In the genomic region with DNA sequence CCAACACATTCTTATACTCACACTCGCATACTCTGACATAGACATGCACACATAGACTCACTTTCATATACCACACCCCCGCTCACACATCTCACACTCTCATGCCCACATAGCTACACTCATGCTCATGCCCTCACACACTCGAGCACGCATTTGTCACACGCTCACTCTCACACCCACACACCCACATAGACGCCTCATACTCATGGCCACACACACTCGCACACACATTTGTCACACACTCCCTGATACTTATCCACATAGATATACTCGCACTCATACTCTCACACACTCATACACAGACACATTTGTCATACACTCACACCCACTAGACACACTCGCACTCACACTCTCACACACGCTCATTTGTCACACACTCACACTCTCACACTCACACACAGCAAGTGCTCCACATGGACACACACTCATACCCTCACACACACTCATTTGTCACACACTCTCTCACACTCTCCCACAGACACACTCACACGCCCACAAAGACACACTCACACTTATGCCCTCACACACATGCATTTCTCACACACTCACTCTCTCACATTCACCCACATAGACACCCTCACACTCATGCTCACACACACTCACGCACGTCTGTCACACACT, we compare ENCODE assay signal across 19 cellular contexts. TPM values are rescaled to one million over a fixed set of nuclear protein-coding genes. Genes with fewer than 3 reads are reported as not detected.
DNase-seq lines count a peak whose midpoint lies in the region; ATAC-seq, FAIRE-seq and TF ChIP-seq lines count a peak whose summit lies in the region.
"Had no signal": no experiment of that assay in that cellular context is flagged by ENCODE, and none has a peak within 500 bp of the region (broad histone marks: within the 10 kb centered on the region; RNA-seq: fewer than 3 reads in every experiment).

No MANE protein-coding gene starts in this region.

- CTCF ChIA-PET in HEK293 (lab: Yijun Ruan, JAX), result no interaction called here
- CTCF ChIA-PET in GM12878 (lab: Yijun Ruan, JAX), result no interaction called here
- CTCF ChIA-PET in naive thymus-derived CD4-positive, alpha-beta T cell (lab: Charles Lee), result no interaction called here

- no TSS peak for BruUV-seq in GM12878 (replicated peaks; lab: Mats Ljungman, UMichigan)

- TF ChIP-seq CTCF in HEK293 (tag by site-specific recombination; IDR thresholded peaks at IDR 0.05) (no peak; the same call in 1 of the 2 replicates), GM12878 (IDR thresholded peaks at IDR 0.05 in 2 of 3, conservative IDR thresholded peaks at IDR 0.05 in 1 of 3; ENCODE audit: control insufficient read depth in 2 of 3, extremely low read depth in 1 of 3, insufficient read depth in 1 of 3, low read depth in 3 of 3, low read length in 3 of 3) (no peak)

- no peak overlapping the region for H3K4me3 Mint-ChIP-seq in naive thymus-derived CD4-positive, alpha-beta T cell
- no peak overlapping the region for H3K4me3 Mint-ChIP-seq in stimulated activated effector memory CD8-positive, alpha-beta T cell treated with anti-CD3 and anti-CD28 coated beads, Interleukin-12 subunit alpha, Interleukin-12 subunit beta, amount 100 ng/mL, for 72 hours
- H3K4me3 Mint-ChIP-seq: CD4-positive, CD25-positive, alpha-beta regulatory T cell had no signal

- TF ChIP-seq POLR2A in GM12878 (IDR thresholded peaks at IDR 0.05; ENCODE audit: low read depth, low read length), result no peak

- H3K27ac Mint-ChIP-seq in naive thymus-derived CD4-positive, alpha-beta T cell, result no peak overlapping the region
- H3K27ac Mint-ChIP-seq in stimulated activated effector memory CD8-positive, alpha-beta T cell treated with anti-CD3 and anti-CD28 coated beads, Interleukin-12 subunit alpha, Interleukin-12 subunit beta, amount 100 ng/mL, for 72 hours, result no peak overlapping the region
- H3K27ac Mint-ChIP-seq: CD4-positive, CD25-positive, alpha-beta regulatory T cell had no signal

- POLR2A ChIA-PET in HEK293 (lab: Yijun Ruan, JAX), result no interaction called here
- POLR2A ChIA-PET in GM12878 (lab: Charles Lee), result no interaction called here
- POLR2A ChIA-PET in naive thymus-derived CD4-positive, alpha-beta T cell (lab: Charles Lee), result no interaction called here

- FAIRE-seq in GM12878 (lab: Jason Lieb, UNC), result no peak
- peak; percentile 55 for FAIRE-seq in urothelium cell line (lab: Jason Lieb, UNC)
- FAIRE-seq: GM19239 had no signal

- RAD21 ChIA-PET in GM12878 (lab: Charles Lee; ENCODE audit: unreplicated experiment), result no interaction called here

- H3K27ac ChIP-seq in HEK293 (ENCODE audit: extremely low read depth, low read depth, low read length), result no peak overlapping the region
- H3K27ac ChIP-seq in GM12878 (ENCODE audit: control insufficient read depth, insufficient read depth), result no peak overlapping the region
- no peak overlapping the region for H3K27ac ChIP-seq in naive thymus-derived CD4-positive, alpha-beta T cell (ENCODE audit: low read depth, low read length)
- H3K27ac ChIP-seq: BLaER1 treated with 17β-estradiol and CSF1 and Interleukin-3, amounts not matched to agents 10 nM and 100 nM; KMS-11 had no signal

- no peak overlapping the region for H3K4me2 ChIP-seq in GM12878 (ENCODE audit: control insufficient read depth, insufficient read depth)
- H3K4me2 ChIP-seq: KMS-11 had no signal

- H3K79me2 ChIP-seq in GM12878 (ENCODE audit: control insufficient read depth, insufficient read depth, low read length), result no peaks in the 10 kb centered on the region

- H3K9me3 ChIP-seq in HEK293 (ENCODE audit: control insufficient read depth, insufficient read depth, low read depth, low read length) (no peaks in the 10 kb centered on the region), GM12878 (replicated peaks; ENCODE audit: control insufficient read depth, insufficient read depth, low read length) (no peaks in the 10 kb centered on the region)
- no peaks in the 10 kb centered on the region for H3K9me3 ChIP-seq in naive thymus-derived CD4-positive, alpha-beta T cell (ENCODE audit: control insufficient read depth in 2 of 3, low read length in 3 of 3)

- H2AFZ ChIP-seq in GM12878 (ENCODE audit: control insufficient read depth, low read depth, low read length), result no peak overlapping the region

- H3K9me3 Mint-ChIP-seq in naive thymus-derived CD4-positive, alpha-beta T cell, result peaks cover 0 to 2% (median 0%) of the 10 kb centered on the region in 11 donors
- no peaks in the 10 kb centered on the region for H3K9me3 Mint-ChIP-seq in stimulated activated effector memory CD8-positive, alpha-beta T cell treated with anti-CD3 and anti-CD28 coated beads, Interleukin-12 subunit alpha, Interleukin-12 subunit beta, amount 100 ng/mL, for 72 hours
- H3K9me3 Mint-ChIP-seq: CD4-positive, CD25-positive, alpha-beta regulatory T cell had no signal

- H3K27me3 Mint-ChIP-seq in naive thymus-derived CD4-positive, alpha-beta T cell, result peaks cover 0 to 4% (median 0%) of the 10 kb centered on the region in 5 donors
- H3K27me3 Mint-ChIP-seq: CD4-positive, CD25-positive, alpha-beta regulatory T cell had no signal

- H3K4me1 ChIP-seq in HEK293 (ENCODE audit: control insufficient read depth, insufficient read depth, low read length) (no peaks in the 10 kb centered on the region), GM12878 (ENCODE audit: control insufficient read depth, insufficient read depth, low read length) (no peaks in the 10 kb centered on the region)
- no peaks in the 10 kb centered on the region for H3K4me1 ChIP-seq in naive thymus-derived CD4-positive, alpha-beta T cell (ENCODE audit: control insufficient read depth in 2 of 2, insufficient read depth in 2 of 2, low read length in 2 of 2)

- H3K36me3 ChIP-seq in HEK293 (ENCODE audit: control insufficient read depth in 2 of 2, insufficient read depth in 1 of 2, low read length in 2 of 2), result no peaks in the 10 kb centered on the region
- no peaks in the 10 kb centered on the region for H3K36me3 ChIP-seq in GM12878 (ENCODE audit: control insufficient read depth in 2 of 2, insufficient read depth in 2 of 2, low read length in 1 of 2)
- no peaks in the 10 kb centered on the region for H3K36me3 ChIP-seq in naive thymus-derived CD4-positive, alpha-beta T cell (ENCODE audit: control insufficient read depth in 2 of 3, insufficient read depth in 3 of 3, low read length in 3 of 3)
- H3K36me3 ChIP-seq: BLaER1 treated with 17β-estradiol and CSF1 and Interleukin-3, amounts not matched to agents 10 nM and 100 nM had no signal

- H4K20me1 ChIP-seq in GM12878 (ENCODE audit: control insufficient read depth, insufficient read depth), result no peaks in the 10 kb centered on the region
- H4K20me1 ChIP-seq: BLaER1 treated with 17β-estradiol and CSF1 and Interleukin-3, amounts not matched to agents 10 nM and 100 nM had no signal

- no peaks in the 10 kb centered on the region for H3K36me3 Mint-ChIP-seq in naive thymus-derived CD4-positive, alpha-beta T cell
- H3K36me3 Mint-ChIP-seq in stimulated activated effector memory CD8-positive, alpha-beta T cell treated with anti-CD3 and anti-CD28 coated beads, Interleukin-12 subunit alpha, Interleukin-12 subunit beta, amount 100 ng/mL, for 72 hours, result no peaks in the 10 kb centered on the region
- H3K36me3 Mint-ChIP-seq: CD4-positive, CD25-positive, alpha-beta regulatory T cell had no signal

- SMC1A ChIA-PET in GM12878 (lab: Charles Lee; ENCODE audit: uncharacterized antibody, unreplicated experiment), result no interaction called here

- no peak for TF ChIP-seq RAD21 in GM12878 (IDR thresholded peaks at IDR 0.05; ENCODE audit: insufficient read depth, low read depth, low read length)

- no peaks in the 10 kb centered on the region for H3K4me1 Mint-ChIP-seq in naive thymus-derived CD4-positive, alpha-beta T cell
- no peaks in the 10 kb centered on the region for H3K4me1 Mint-ChIP-seq in stimulated activated effector memory CD8-positive, alpha-beta T cell treated with anti-CD3 and anti-CD28 coated beads, Interleukin-12 subunit alpha, Interleukin-12 subunit beta, amount 100 ng/mL, for 72 hours
- H3K4me1 Mint-ChIP-seq: CD4-positive, CD25-positive, alpha-beta regulatory T cell had no signal

- H3K4me3 ChIP-seq in HEK293 (ENCODE audit: low read depth, low read length) (no peak overlapping the region), GM12878 (no peak overlapping the region)
- no peak overlapping the region for H3K4me3 ChIP-seq in naive thymus-derived CD4-positive, alpha-beta T cell (ENCODE audit: low read length)
- H3K4me3 ChIP-seq: BLaER1 treated with 17β-estradiol and CSF1 and Interleukin-3, amounts not matched to agents 10 nM and 100 nM had no signal

- no peak for TF ChIP-seq EP300 in GM12878 (IDR thresholded peaks at IDR 0.05; ENCODE audit: borderline replicate concordance in 1 of 2, control insufficient read depth in 1 of 2, low read depth in 2 of 2, low read length in 2 of 2)

- H3K9ac ChIP-seq in GM12878 (ENCODE audit: control insufficient read depth, insufficient read depth, low read length), result no peak overlapping the region
- H3K9ac ChIP-seq: BLaER1 treated with 17β-estradiol and CSF1 and Interleukin-3, amounts not matched to agents 10 nM and 100 nM; KMS-11 had no signal

- WGBS in GM12878 (ENCODE audit: insufficient coverage, insufficient replicate concordance, low lambda C conversion rate, missing lambda C conversion rate), result 47% methylated on average over 13 of the region's 13 CpGs

- H3K27me3 ChIP-seq in GM12878 (replicated peaks in 1 of 2; ENCODE audit: control insufficient read depth in 2 of 2, insufficient read depth in 2 of 2, low read length in 1 of 2), result no peaks in the 10 kb centered on the region
- H3K27me3 ChIP-seq in naive thymus-derived CD4-positive, alpha-beta T cell (ENCODE audit: control insufficient read depth in 2 of 2, insufficient read depth in 2 of 2, low read length in 2 of 2), result no peaks in the 10 kb centered on the region

- no peak for DNase-seq in GM12878 (ENCODE audit: low read depth, low spot score)
- no peak for DNase-seq in naive thymus-derived CD4-positive, alpha-beta T cell
- no peak for DNase-seq in urothelium cell line (ENCODE audit: low spot score)
- DNase-seq in NCI-H1417 treated with DMSO at 0.1 percent for 48 hours (lab: John Stamatoyannopoulos, UW), result no peak
- DNase-seq in stimulated activated effector memory CD8-positive, alpha-beta T cell treated with anti-CD3 and anti-CD28 coated beads, Interleukin-12 subunit alpha, Interleukin-12 subunit beta, amount 100 ng/mL, for 72 hours (ENCODE audit: low spot score in 2 of 2), result no peak
- DNase-seq: ACHN; Calu3; CD4-positive, CD25-positive, alpha-beta regulatory T cell; DMS 273 treated with DMSO at 0.1 percent for 48 hours; DMS79; HCEC 1CT had no signal

- in situ Hi-C loops in GM12878 (cut with MboI), result no loop called here

- no peak for ATAC-seq in GM12878
- peak; percentile 30 for ATAC-seq in naive thymus-derived CD4-positive, alpha-beta T cell
- no peak for ATAC-seq in HG02840 (IDR thresholded peaks at IDR 0.05; ENCODE audit: low FRiP score, unreplicated experiment)
- no peak for ATAC-seq in stimulated activated effector memory CD8-positive, alpha-beta T cell treated with anti-CD3 and anti-CD28 coated beads, Interleukin-12 subunit alpha, Interleukin-12 subunit beta, amount 100 ng/mL, for 72 hours

- intact Hi-C loops in GM12878 (cut with micrococcal nuclease; ENCODE audit: unreplicated experiment), result no loop called here
- intact Hi-C loops in naive thymus-derived CD4-positive, alpha-beta T cell (cut with micrococcal nuclease), result no loop called here

RNA-seq across cellular contexts. Expression of gene TNP1, which starts 50.9 kb away (rescaled TPM):
- total RNA-seq in GM12878 (2013; cell fraction: nucleolus; rRNA removed), result not detected in 2 replicates
- total RNA-seq in GM12878 (2014; rRNA removed), result not detected in 2 replicates
- not detected in 2 replicates for total RNA-seq in GM12878 (2014; rRNA removed; fragmentation: Illumina TruSeq; extraction: Trizol)
- not detected in 2 replicates for total RNA-seq in GM12878 (2021)
- polyA plus RNA-seq in GM12878 (2011; ENCODE audit: low read depth), result not detected
- polyA plus RNA-seq in GM12878 (2011; rRNA removed), result not detected in 2 replicates
- polyA plus RNA-seq in GM12878 (2011; cell fraction: cytosol; rRNA removed), result not detected in 2 replicates
- polyA plus RNA-seq in GM12878 (2011; cell fraction: nucleus; rRNA removed), result not detected in 2 replicates
- not detected in 2 replicates for polyA plus RNA-seq in GM12878 (2012)
- not detected in 2 replicates for polyA plus RNA-seq in GM12878 (2014; fragmentation: Illumina TruSeq; extraction: Trizol)
- not detected for polyA plus RNA-seq in GM12878 (2014; fragmentation: Nextera tagmentation; extraction: Ambion mirVana)
- polyA plus RNA-seq in GM12878 (2014; rRNA removed), result not detected in 2 replicates
- not detected for polyA plus RNA-seq in GM12878 (2016; fragmentation: Nextera tagmentation; extraction: Ambion mirVana)
- polyA minus RNA-seq in GM12878 (2011; rRNA and poly(A)+ RNA removed), result not detected in 2 replicates
- not detected in 2 replicates for polyA minus RNA-seq in GM12878 (2011; cell fraction: cytosol; rRNA and poly(A)+ RNA removed)
- polyA minus RNA-seq in GM12878 (2011; cell fraction: nucleus; rRNA and poly(A)+ RNA removed), result not detected in 2 replicates
- total RNA-seq in naive thymus-derived CD4-positive, alpha-beta T cell, result not detected
- not detected for polyA plus RNA-seq in naive thymus-derived CD4-positive, alpha-beta T cell
- total RNA-seq: A172; Calu3; CD4-positive, CD25-positive, alpha-beta regulatory T cell; G401; H4 had no signal
- polyA plus RNA-seq: CD4-positive, CD25-positive, alpha-beta regulatory T cell had no signal
